In the genomic region with DNA sequence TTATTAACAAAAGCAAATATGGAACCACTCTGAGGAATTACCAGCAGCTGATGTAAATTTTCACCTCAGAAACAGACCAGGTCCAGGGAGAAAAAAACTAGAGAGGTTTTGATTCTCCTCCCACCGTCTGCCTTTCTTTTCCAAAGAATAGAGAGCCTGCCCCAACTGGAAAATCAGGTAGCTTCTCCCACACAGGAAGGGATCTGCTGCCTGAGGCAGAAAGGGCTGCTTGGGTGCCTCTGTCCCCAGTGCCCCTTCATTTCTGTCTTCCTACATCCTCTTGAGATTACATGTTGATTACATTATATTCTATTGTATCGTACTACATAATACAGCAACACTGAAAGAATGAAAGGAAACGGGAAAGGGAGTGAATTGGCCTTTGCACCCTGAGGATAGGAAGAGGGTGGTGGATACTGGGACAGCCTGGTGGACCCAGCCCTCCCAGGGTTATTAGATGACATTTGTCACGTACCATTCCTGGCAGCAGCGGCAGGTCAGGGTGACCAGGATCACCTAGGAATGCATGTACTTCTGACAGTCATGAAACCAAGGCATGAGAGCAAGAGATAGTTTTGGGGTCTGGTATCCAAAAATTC, we compare ENCODE assay signal across 1 cellular context.
TF ChIP-seq lines count a peak whose summit lies in the region.

No MANE protein-coding gene starts in this region.

TF ChIP-seq in H1, 55 proteins besides CTCF, POLR2A, EP300 and RAD21:
- TF ChIP-seq TAF1 (IDR thresholded peaks at IDR 0.05; ENCODE audit: low read depth, low read length) (no peak), TCF12 (IDR thresholded peaks at IDR 0.05; ENCODE audit: low read depth, low read length) (no peak), CHD2 (IDR thresholded peaks at IDR 0.05; ENCODE audit: low read length) (no peak), HDAC2 (IDR thresholded peaks at IDR 0.05; ENCODE audit: borderline replicate concordance in 1 of 2, low read depth in 2 of 2, low read length in 2 of 2) (no peak), CHD7 (IDR thresholded peaks at IDR 0.05; ENCODE audit: insufficient replicate concordance, low read length) (no peak), JUND (IDR thresholded peaks at IDR 0.05; ENCODE audit: low read length) (no peak), POLR2AphosphoS5 (IDR thresholded peaks at IDR 0.05; ENCODE audit: low read depth, low read length) (no peak), KDM5A (IDR thresholded peaks at IDR 0.05; ENCODE audit: low read length) (no peak), CHD1 (IDR thresholded peaks at IDR 0.05; ENCODE audit: low read depth, low read length) (no peak), EGR1 (IDR thresholded peaks at IDR 0.05; ENCODE audit: borderline replicate concordance, low read depth, low read length) (no peak), NANOG (IDR thresholded peaks at IDR 0.05; ENCODE audit: insufficient read depth, low read depth, low read length, poor library complexity, severe bottlenecking) (no peak), KDM1A (IDR thresholded peaks at IDR 0.05; ENCODE audit: borderline replicate concordance, low read length) (no peak), CTBP2 (IDR thresholded peaks at IDR 0.05; ENCODE audit: borderline replicate concordance, insufficient read depth, insufficient read length, low read length) (no peak), ZNF274 (IDR thresholded peaks at IDR 0.05; ENCODE audit: borderline replicate concordance, extremely low read depth, low read length) (no peak), SIN3A (conservative IDR thresholded peaks at IDR 0.05 in 1 of 2, IDR thresholded peaks at IDR 0.05 in 1 of 2; ENCODE audit: low read depth in 1 of 2, low read length in 2 of 2) (no peak), SRF (IDR thresholded peaks at IDR 0.05; ENCODE audit: low read depth, low read length) (no peak), SP1 (IDR thresholded peaks at IDR 0.05; ENCODE audit: low read depth, low read length) (no peak), EZH2 (IDR thresholded peaks at IDR 0.05; ENCODE audit: low read depth, low read length, severe bottlenecking) (no peak), SIX5 (IDR thresholded peaks at IDR 0.05; ENCODE audit: low read depth, low read length) (no peak), ATF2 (IDR thresholded peaks at IDR 0.05; ENCODE audit: low read length) (no peak)
TF ChIP-seq in H1: peak in this region for 0.
